ENCODE assay signal across 8 cellular contexts in the genomic region with DNA sequence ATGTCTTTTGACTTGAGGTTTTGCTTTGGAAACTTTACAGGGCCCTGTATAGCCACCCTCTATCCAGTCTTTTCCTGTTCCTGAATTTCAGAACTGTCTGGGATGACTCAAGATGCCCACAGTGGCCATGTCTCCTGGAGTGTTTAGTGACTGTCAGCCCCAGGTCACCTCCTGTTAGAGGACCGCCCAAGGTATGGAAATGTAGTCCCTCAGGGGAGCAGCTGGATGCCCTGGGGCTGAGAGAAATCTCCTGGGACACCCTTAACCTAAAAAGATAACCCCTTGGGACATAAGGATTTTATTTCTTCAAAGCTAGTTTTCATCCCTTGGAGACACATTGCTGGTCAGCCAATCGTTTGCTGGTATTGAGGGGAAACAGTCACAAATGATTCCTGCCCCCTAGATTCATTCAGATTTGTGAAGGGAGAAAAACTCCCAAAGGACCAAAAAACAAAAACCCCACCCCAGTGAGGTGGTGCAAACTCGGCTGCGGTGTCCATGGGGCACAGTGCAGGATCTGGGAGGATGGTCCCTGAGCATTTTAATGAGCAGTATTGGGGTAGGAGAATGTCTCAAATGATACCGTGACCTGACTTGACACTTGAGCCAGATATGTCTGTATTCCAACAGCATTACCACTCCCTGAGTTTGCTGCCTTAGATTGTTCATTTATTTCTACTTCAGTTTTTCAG. TPM values are rescaled to one million over a fixed set of nuclear protein-coding genes. Genes with fewer than 3 reads are reported as not detected.
A peak's percentile ranks its signal among the peaks of the same experiment; 100 is the strongest.
DNase-seq lines count a peak whose midpoint lies in the region; ATAC-seq and TF ChIP-seq lines count a peak whose summit lies in the region.

No MANE protein-coding gene starts in this region.

- no peak for ATAC-seq in activated CD8-positive, alpha-beta memory T cell treated with anti-CD3 and anti-CD28 coated beads, Interleukin-2, amount 10 ng/mL, durations not matched to agents 7 days and 5 days
- ATAC-seq in activated CD8-positive, alpha-beta T cell treated with anti-CD3 and anti-CD28 coated beads for 36 hours = no peak
- ATAC-seq in left lobe of liver (no peak), HG03135 (IDR thresholded peaks at IDR 0.05; ENCODE audit: unreplicated experiment) (no peak)

- DNase-seq in activated CD8-positive, alpha-beta memory T cell treated with anti-CD3 and anti-CD28 coated beads, Interleukin-2, amount 10 ng/mL, durations not matched to agents 7 days and 5 days = peak; percentile 49
- DNase-seq in activated CD8-positive, alpha-beta memory T cell treated with anti-CD3 and anti-CD28 coated beads for 24 hours = no peak
- no peak for DNase-seq in activated CD8-positive, alpha-beta T cell treated with anti-CD3 and anti-CD28 coated beads for 36 hours
- DNase-seq in hepatic stellate cell (ENCODE audit: low spot score) (peak; percentile 50), thyroid gland (no peak), left lobe of liver (ENCODE audit: low spot score) (no peak), NCI-H1694 (lab: John Stamatoyannopoulos, UW) (no peak)

- intact Hi-C loops in activated CD8-positive, alpha-beta T cell treated with anti-CD3 and anti-CD28 coated beads for 36 hours (cut with micrococcal nuclease) = loop anchor here (10.0 kb wide), 1 partner anchor 690 kb away; a partner anchor contains a TSS
- intact Hi-C loops in thyroid gland (cut with DNase I) = loop anchor here (10.0 kb wide), 1 partner anchor 170 kb away; no protein-coding TSS in a partner anchor

- POLR2A ChIA-PET in activated CD8-positive, alpha-beta T cell treated with anti-CD3 and anti-CD28 coated beads for 36 hours (lab: Charles Lee) = interaction anchor here (0.7 to 1.2 kb wide), 3 partner anchors 18 to 417 kb away, joined by 3 to 5 read pairs (median 3); no protein-coding TSS in a partner anchor

- WGBS in thyroid gland, 2 donors = 72 to 78% methylated on average over 5 of the region's 5 CpGs

- peaks cover 75% of the 10 kb centered on the region for H3K36me3 Mint-ChIP-seq in activated CD8-positive, alpha-beta memory T cell treated with anti-CD3 and anti-CD28 coated beads, Interleukin-2, amount 10 ng/mL, durations not matched to agents 7 days and 5 days
- peaks cover 62% of the 10 kb centered on the region for H3K36me3 Mint-ChIP-seq in activated CD8-positive, alpha-beta T cell treated with anti-CD3 and anti-CD28 coated beads for 36 hours (ENCODE audit: low read depth)

- H3K27me3 Mint-ChIP-seq in activated CD8-positive, alpha-beta memory T cell treated with anti-CD3 and anti-CD28 coated beads, Interleukin-2, amount 10 ng/mL, durations not matched to agents 7 days and 5 days = no peaks in the 10 kb centered on the region
- H3K27me3 Mint-ChIP-seq in activated CD8-positive, alpha-beta T cell treated with anti-CD3 and anti-CD28 coated beads for 36 hours = no peaks in the 10 kb centered on the region

- CTCF ChIA-PET in activated CD8-positive, alpha-beta memory T cell treated with anti-CD3 and anti-CD28 coated beads, Interleukin-2, amount 10 ng/mL, durations not matched to agents 7 days and 5 days (lab: Charles Lee) = no interaction called here
- CTCF ChIA-PET in activated CD8-positive, alpha-beta T cell treated with anti-CD3 and anti-CD28 coated beads for 36 hours (lab: Charles Lee) = no interaction called here

- peak overlapping the region; percentile 93 for H3K27ac Mint-ChIP-seq in activated CD8-positive, alpha-beta memory T cell treated with anti-CD3 and anti-CD28 coated beads, Interleukin-2, amount 10 ng/mL, durations not matched to agents 7 days and 5 days
- H3K27ac Mint-ChIP-seq in activated CD8-positive, alpha-beta T cell treated with anti-CD3 and anti-CD28 coated beads for 36 hours = peak overlapping the region; percentile 96

- peak overlapping the region in 1 of 3 donors; percentile 85 for H3K4me3 ChIP-seq in thyroid gland (replicated peaks in 1 of 3)

- no peaks in the 10 kb centered on the region for H3K27me3 ChIP-seq in thyroid gland

- no peaks in the 10 kb centered on the region for H3K9me3 ChIP-seq in thyroid gland

- no peak for TF ChIP-seq CTCF in activated CD8-positive, alpha-beta T cell treated with anti-CD3 and anti-CD28 coated beads for 36 hours (IDR thresholded peaks at IDR 0.05)
- TF ChIP-seq CTCF in thyroid gland (IDR thresholded peaks at IDR 0.05) = no peak

- peaks cover 18% of the 10 kb centered on the region for H3K9me3 Mint-ChIP-seq in activated CD8-positive, alpha-beta memory T cell treated with anti-CD3 and anti-CD28 coated beads, Interleukin-2, amount 10 ng/mL, durations not matched to agents 7 days and 5 days (ENCODE audit: low read depth)
- H3K9me3 Mint-ChIP-seq in activated CD8-positive, alpha-beta T cell treated with anti-CD3 and anti-CD28 coated beads for 36 hours = peaks cover 2% of the 10 kb centered on the region

- H3K4me1 Mint-ChIP-seq in activated CD8-positive, alpha-beta memory T cell treated with anti-CD3 and anti-CD28 coated beads, Interleukin-2, amount 10 ng/mL, durations not matched to agents 7 days and 5 days = peaks cover 83% of the 10 kb centered on the region
- H3K4me1 Mint-ChIP-seq in activated CD8-positive, alpha-beta T cell treated with anti-CD3 and anti-CD28 coated beads for 36 hours (ENCODE audit: low read depth) = peaks cover 75% of the 10 kb centered on the region

- H3K4me1 ChIP-seq in thyroid gland = peaks cover 20 to 52% of the 10 kb centered on the region in 2 donors

- no peaks in the 10 kb centered on the region for H3K36me3 ChIP-seq in thyroid gland

- peak overlapping the region in 2 of 3 donors; percentile 83 to 91 for H3K27ac ChIP-seq in thyroid gland

- peak overlapping the region; percentile 82 for H3K4me3 Mint-ChIP-seq in activated CD8-positive, alpha-beta memory T cell treated with anti-CD3 and anti-CD28 coated beads, Interleukin-2, amount 10 ng/mL, durations not matched to agents 7 days and 5 days
- peak overlapping the region; percentile 97 for H3K4me3 Mint-ChIP-seq in activated CD8-positive, alpha-beta T cell treated with anti-CD3 and anti-CD28 coated beads for 36 hours

- no peak for TF ChIP-seq POLR2A in thyroid gland (IDR thresholded peaks at IDR 0.05)

RNA-seq across cellular contexts. Expression of a gene that starts 1.7 kb away (rescaled TPM):
- 10 to 100 TPM; 54.1 to 64.1 TPM for total RNA-seq in activated CD8-positive, alpha-beta memory T cell treated with anti-CD3 and anti-CD28 coated beads, Interleukin-2, amount 10 ng/mL, durations not matched to agents 7 days and 5 days
- total RNA-seq in activated CD8-positive, alpha-beta T cell treated with anti-CD3 and anti-CD28 coated beads for 36 hours = 10 to 100 TPM; 67.7 to 70.2 TPM
- total RNA-seq in thyroid gland = 10 to 100 TPM; 13.1 to 25.9 (median 16.2) TPM
- total RNA-seq in left lobe of liver = 3.1 TPM

Comparison
In these comparisons a context has a peak if more than half of its experiments do, and no peak if none do; other contexts are left out.
1. DNase-seq: peak in activated CD8-positive, alpha-beta memory T cell treated with anti-CD3 and anti-CD28 coated beads, Interleukin-2, amount 10 ng/mL, durations not matched to agents 7 days and 5 days (single experiment) and hepatic stellate cell (single experiment); none in activated CD8-positive, alpha-beta memory T cell treated with anti-CD3 and anti-CD28 coated beads for 24 hours (single experiment), activated CD8-positive, alpha-beta T cell treated with anti-CD3 and anti-CD28 coated beads for 36 hours (single experiment), thyroid gland (0 of 2), left lobe of liver (single experiment) and NCI-H1694 (single experiment).